In genomic region chr2:203379156-203379555, GRCh38 we compare ENCODE assay signal across 9 cellular contexts.
"Had no signal": no experiment of that assay in that cellular context is flagged by ENCODE, and none has a peak within 500 bp of the region (broad histone marks: within the 10 kb centered on the region; RNA-seq: fewer than 3 reads in every experiment).

No MANE protein-coding gene starts in this region.

- H3K4me3 ChIP-seq: GM23338, K562 had no signal

- FAIRE-seq: H1, H54, K562 had no signal

- DNase-seq: H9, HCEC 1CT, IMR-90, KG1 had no signal

- H3K4me2 ChIP-seq: GM23338 had no signal

- H3K27ac ChIP-seq: HL-60 had no signal

- H2AFZ ChIP-seq: GM23338 had no signal

- ATAC-seq: GM23338, K562 had no signal
